8 cellular contexts compared by ENCODE assay signal in genomic region chr6:75368151-75368779, GRCh38.
DNase-seq lines count a peak whose midpoint lies in the region; ATAC-seq and TF ChIP-seq lines count a peak whose summit lies in the region.

No MANE protein-coding gene starts in this region.

- no peaks in the 10 kb centered on the region for H3K27me3 ChIP-seq in parathyroid adenoma (ENCODE audit: control insufficient read depth, insufficient read depth, low read length)

- no peak overlapping the region for H3K27ac ChIP-seq in parathyroid adenoma

- H3K4me3 ChIP-seq in parathyroid adenoma (ENCODE audit: low read depth, low read length) = no peak overlapping the region

- no peaks in the 10 kb centered on the region for H3K79me2 ChIP-seq in parathyroid adenoma

- no peaks in the 10 kb centered on the region for H3K4me1 ChIP-seq in parathyroid adenoma

- H3K9me3 ChIP-seq in parathyroid adenoma (ENCODE audit: control insufficient read depth, low read length) = no peaks in the 10 kb centered on the region

- H3K9ac ChIP-seq in parathyroid adenoma = no peak overlapping the region

- DNase-seq in DMS 273 (lab: John Stamatoyannopoulos, UW; ENCODE audit: unreplicated experiment) (peak; percentile 24), DMS 273 treated with DMSO at 0.1 percent for 48 hours (lab: John Stamatoyannopoulos, UW) (no peak), NCI-H1092 treated with DMSO at 0.1 percent for 48 hours (lab: John Stamatoyannopoulos, UW) (peak; percentile 60), dermis microvascular lymphatic vessel endothelial cell (ENCODE audit: low read depth in 2 of 2) (peak; percentile 41 to 78), KG1 (lab: John Stamatoyannopoulos, UW) (no peak), AG08396 (ENCODE audit: low spot score) (no peak)

- no peak for ATAC-seq in HG03432 (IDR thresholded peaks at IDR 0.05; ENCODE audit: unreplicated experiment)

- TF ChIP-seq CTCF in parathyroid adenoma (IDR thresholded peaks at IDR 0.05) = peak; percentile 71

- no peak overlapping the region for H3K4me2 ChIP-seq in parathyroid adenoma (ENCODE audit: low read length)

- H2AFZ ChIP-seq in parathyroid adenoma = peak overlapping the region; percentile 47

- no peaks in the 10 kb centered on the region for H3K36me3 ChIP-seq in parathyroid adenoma (ENCODE audit: control insufficient read depth, insufficient read depth, low read length)

Comparison
In these comparisons a context has a peak if more than half of its experiments do, and no peak if none do; other contexts are left out.
1. DNase-seq: peak in DMS 273 (single experiment), NCI-H1092 treated with DMSO at 0.1 percent for 48 hours (single experiment) and dermis microvascular lymphatic vessel endothelial cell (2 of 2); none in DMS 273 treated with DMSO at 0.1 percent for 48 hours (single experiment), KG1 (single experiment) and AG08396 (single experiment).